1 cellular context compared by ENCODE assay signal in genomic region chr12:103829092-103829491, GRCh38.
TF ChIP-seq lines count a peak whose summit lies in the region.

No MANE protein-coding gene starts in this region.

TF ChIP-seq in HepG2, 621 proteins besides CTCF, POLR2A, EP300 and RAD21 (continued from another document):
- TF ChIP-seq TERF1 (CRISPR knock-in tag; IDR thresholded peaks at IDR 0.05) (no peak), PRDM4 (CRISPR knock-in tag; IDR thresholded peaks at IDR 0.05; ENCODE audit: borderline replicate concordance) (no peak), ZNF790 (CRISPR knock-in tag; IDR thresholded peaks at IDR 0.05; ENCODE audit: borderline replicate concordance) (no peak), ZNF597 (CRISPR knock-in tag; IDR thresholded peaks at IDR 0.05) (no peak), ZKSCAN8 (CRISPR knock-in tag; IDR thresholded peaks at IDR 0.05; ENCODE audit: borderline replicate concordance) (no peak), SKI (IDR thresholded peaks at IDR 0.05; ENCODE audit: partially characterized antibody) (no peak), ZNF280D (CRISPR knock-in tag; IDR thresholded peaks at IDR 0.05) (no peak), RERE (CRISPR knock-in tag; IDR thresholded peaks at IDR 0.05; ENCODE audit: low read depth) (no peak), GATAD2A (CRISPR knock-in tag; IDR thresholded peaks at IDR 0.05) (no peak), REL (CRISPR knock-in tag; conservative IDR thresholded peaks at IDR 0.05) (no peak), ZNF629 (CRISPR knock-in tag; conservative IDR thresholded peaks at IDR 0.05) (no peak)
